1 cellular context compared by ENCODE assay signal in the genomic region with DNA sequence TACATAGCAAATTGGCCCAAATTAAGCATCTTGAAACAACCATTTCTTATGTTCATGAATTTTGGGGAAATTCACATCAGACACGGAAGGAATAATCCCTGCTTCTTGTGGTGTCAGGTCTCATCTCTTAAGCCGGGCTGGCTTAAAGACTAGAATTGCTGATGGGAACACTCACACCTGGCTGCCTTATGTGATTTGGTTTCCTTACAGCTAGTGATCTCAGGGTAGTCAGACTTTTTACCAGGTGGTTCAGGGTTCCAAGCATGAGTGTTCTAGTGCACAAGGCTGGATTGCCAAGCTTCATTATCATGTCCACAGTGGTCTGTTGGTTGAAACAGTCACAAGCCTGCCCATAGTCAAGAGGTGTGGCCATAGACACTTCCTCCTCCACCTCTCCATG.
TF ChIP-seq lines count a peak whose summit lies in the region.

No MANE protein-coding gene starts in this region.

TF ChIP-seq in K562, 482 proteins besides CTCF, POLR2A, EP300 and RAD21 (continued from another document):
- TF ChIP-seq, protein P1, sequence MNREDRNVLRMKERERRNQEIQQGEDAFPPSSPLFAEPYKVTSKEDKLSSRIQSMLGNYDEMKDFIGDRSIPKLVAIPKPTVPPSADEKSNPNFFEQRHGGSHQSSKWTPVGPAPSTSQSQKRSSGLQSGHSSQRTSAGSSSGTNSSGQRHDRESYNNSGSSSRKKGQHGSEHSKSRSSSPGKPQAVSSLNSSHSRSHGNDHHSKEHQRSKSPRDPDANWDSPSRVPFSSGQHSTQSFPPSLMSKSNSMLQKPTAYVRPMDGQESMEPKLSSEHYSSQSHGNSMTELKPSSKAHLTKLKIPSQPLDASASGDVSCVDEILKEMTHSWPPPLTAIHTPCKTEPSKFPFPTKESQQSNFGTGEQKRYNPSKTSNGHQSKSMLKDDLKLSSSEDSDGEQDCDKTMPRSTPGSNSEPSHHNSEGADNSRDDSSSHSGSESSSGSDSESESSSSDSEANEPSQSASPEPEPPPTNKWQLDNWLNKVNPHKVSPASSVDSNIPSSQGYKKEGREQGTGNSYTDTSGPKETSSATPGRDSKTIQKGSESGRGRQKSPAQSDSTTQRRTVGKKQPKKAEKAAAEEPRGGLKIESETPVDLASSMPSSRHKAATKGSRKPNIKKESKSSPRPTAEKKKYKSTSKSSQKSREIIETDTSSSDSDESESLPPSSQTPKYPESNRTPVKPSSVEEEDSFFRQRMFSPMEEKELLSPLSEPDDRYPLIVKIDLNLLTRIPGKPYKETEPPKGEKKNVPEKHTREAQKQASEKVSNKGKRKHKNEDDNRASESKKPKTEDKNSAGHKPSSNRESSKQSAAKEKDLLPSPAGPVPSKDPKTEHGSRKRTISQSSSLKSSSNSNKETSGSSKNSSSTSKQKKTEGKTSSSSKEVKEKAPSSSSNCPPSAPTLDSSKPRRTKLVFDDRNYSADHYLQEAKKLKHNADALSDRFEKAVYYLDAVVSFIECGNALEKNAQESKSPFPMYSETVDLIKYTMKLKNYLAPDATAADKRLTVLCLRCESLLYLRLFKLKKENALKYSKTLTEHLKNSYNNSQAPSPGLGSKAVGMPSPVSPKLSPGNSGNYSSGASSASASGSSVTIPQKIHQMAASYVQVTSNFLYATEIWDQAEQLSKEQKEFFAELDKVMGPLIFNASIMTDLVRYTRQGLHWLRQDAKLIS (CRISPR knock-in tag; IDR thresholded peaks at IDR 0.05) = no peak
- TF ChIP-seq GABPA (tag; conservative IDR thresholded peaks at IDR 0.05; ENCODE audit: low read depth) (no peak), ZNF75A (CRISPR knock-in tag; IDR thresholded peaks at IDR 0.05) (no peak), ZBTB17 (CRISPR knock-in tag; IDR thresholded peaks at IDR 0.05) (no peak), RCOR1 (IDR thresholded peaks at IDR 0.05; ENCODE audit: borderline replicate concordance in 1 of 2, low read depth in 2 of 2, low read length in 2 of 2) (no peak), ZNF217 (CRISPR knock-in tag; IDR thresholded peaks at IDR 0.05) (no peak)
- TF ChIP-seq, protein P2, sequence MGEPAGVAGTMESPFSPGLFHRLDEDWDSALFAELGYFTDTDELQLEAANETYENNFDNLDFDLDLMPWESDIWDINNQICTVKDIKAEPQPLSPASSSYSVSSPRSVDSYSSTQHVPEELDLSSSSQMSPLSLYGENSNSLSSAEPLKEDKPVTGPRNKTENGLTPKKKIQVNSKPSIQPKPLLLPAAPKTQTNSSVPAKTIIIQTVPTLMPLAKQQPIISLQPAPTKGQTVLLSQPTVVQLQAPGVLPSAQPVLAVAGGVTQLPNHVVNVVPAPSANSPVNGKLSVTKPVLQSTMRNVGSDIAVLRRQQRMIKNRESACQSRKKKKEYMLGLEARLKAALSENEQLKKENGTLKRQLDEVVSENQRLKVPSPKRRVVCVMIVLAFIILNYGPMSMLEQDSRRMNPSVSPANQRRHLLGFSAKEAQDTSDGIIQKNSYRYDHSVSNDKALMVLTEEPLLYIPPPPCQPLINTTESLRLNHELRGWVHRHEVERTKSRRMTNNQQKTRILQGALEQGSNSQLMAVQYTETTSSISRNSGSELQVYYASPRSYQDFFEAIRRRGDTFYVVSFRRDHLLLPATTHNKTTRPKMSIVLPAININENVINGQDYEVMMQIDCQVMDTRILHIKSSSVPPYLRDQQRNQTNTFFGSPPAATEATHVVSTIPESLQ (CRISPR knock-in tag; IDR thresholded peaks at IDR 0.05) = no peak
- TF ChIP-seq, protein P3, sequence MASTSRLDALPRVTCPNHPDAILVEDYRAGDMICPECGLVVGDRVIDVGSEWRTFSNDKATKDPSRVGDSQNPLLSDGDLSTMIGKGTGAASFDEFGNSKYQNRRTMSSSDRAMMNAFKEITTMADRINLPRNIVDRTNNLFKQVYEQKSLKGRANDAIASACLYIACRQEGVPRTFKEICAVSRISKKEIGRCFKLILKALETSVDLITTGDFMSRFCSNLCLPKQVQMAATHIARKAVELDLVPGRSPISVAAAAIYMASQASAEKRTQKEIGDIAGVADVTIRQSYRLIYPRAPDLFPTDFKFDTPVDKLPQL (IDR thresholded peaks at IDR 0.05; ENCODE audit: extremely low read depth, insufficient read length) = no peak
